8 cellular contexts compared by ENCODE assay signal in the genomic region with DNA sequence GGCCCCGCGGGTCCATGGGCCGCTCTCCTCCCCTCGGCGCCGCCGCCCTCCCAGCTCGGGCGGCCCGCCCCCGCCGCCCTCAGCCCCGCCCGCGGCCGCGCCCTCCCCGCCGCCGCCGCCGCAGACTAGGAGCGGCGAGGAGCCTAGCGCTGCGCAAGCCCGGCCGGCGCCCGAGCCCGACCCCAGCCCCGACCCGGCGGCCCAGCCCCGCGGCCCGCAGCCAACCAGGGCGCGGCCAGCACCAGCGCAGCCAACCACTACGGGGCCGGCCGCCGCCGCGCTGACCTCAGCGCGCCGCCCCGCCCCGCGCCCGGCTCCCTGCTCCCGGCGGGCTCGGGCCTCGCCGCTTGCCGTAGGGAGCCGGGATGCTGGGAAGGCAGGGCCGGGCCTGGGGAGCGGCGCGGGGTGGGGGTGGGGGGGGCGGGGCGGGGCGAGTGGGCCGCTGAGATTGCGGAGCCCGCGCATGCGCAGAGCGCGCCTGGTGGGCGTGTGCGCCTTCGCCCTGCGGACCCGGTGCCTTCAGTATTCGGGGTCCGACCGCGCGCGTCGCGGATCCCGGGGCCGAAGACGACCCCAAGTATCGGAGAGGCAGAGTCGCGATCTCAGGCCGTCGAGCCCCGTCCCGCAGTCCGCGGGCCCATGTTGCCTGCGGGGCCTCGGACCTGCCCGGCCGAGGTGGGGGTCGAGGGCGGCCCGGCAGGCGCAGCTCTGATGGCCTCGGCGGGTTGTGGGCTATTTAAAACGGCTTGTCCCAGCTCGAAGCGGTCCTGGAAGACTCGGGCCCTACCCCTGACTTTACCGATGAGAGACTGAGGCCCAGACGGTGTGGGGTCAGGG. TPM values are rescaled to one million over a fixed set of nuclear protein-coding genes. Genes with fewer than 3 reads are reported as not detected.
DNase-seq lines count a peak whose midpoint lies in the region; ATAC-seq and TF ChIP-seq lines count a peak whose summit lies in the region.

A gene with protein sequence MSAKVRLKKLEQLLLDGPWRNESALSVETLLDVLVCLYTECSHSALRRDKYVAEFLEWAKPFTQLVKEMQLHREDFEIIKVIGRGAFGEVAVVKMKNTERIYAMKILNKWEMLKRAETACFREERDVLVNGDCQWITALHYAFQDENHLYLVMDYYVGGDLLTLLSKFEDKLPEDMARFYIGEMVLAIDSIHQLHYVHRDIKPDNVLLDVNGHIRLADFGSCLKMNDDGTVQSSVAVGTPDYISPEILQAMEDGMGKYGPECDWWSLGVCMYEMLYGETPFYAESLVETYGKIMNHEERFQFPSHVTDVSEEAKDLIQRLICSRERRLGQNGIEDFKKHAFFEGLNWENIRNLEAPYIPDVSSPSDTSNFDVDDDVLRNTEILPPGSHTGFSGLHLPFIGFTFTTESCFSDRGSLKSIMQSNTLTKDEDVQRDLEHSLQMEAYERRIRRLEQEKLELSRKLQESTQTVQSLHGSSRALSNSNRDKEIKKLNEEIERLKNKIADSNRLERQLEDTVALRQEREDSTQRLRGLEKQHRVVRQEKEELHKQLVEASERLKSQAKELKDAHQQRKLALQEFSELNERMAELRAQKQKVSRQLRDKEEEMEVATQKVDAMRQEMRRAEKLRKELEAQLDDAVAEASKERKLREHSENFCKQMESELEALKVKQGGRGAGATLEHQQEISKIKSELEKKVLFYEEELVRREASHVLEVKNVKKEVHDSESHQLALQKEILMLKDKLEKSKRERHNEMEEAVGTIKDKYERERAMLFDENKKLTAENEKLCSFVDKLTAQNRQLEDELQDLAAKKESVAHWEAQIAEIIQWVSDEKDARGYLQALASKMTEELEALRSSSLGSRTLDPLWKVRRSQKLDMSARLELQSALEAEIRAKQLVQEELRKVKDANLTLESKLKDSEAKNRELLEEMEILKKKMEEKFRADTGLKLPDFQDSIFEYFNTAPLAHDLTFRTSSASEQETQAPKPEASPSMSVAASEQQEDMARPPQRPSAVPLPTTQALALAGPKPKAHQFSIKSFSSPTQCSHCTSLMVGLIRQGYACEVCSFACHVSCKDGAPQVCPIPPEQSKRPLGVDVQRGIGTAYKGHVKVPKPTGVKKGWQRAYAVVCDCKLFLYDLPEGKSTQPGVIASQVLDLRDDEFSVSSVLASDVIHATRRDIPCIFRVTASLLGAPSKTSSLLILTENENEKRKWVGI (N-terminal part only) (minus strand): TSS at position 178 of the 837 bp plus-strand sequence. CDS start 376 bp downstream, outside the sequence.

- peaks cover 42% of the 10 kb centered on the region for H3K4me1 Mint-ChIP-seq in nephron progenitor cell

- H3K27me3 Mint-ChIP-seq in nephron progenitor cell (ENCODE audit: low read depth, poor library complexity), result no peaks in the 10 kb centered on the region

- H3K27ac ChIP-seq in foreskin keratinocyte, result no peak within 1 kb of the TSS
- peak within 1 kb of the TSS; percentile 74 for H3K27ac ChIP-seq in substantia nigra (ENCODE audit: low read depth, low read length, poor library complexity, severe bottlenecking)

- peaks cover 5% of the 10 kb centered on the region for H3K36me3 Mint-ChIP-seq in nephron progenitor cell (ENCODE audit: low read depth)

- H3K4me3 Mint-ChIP-seq in nephron progenitor cell, result peak within 1 kb of the TSS; percentile 93

- DNase-seq in Caki2 (ENCODE audit: low read depth) (peak; percentile 82), HuH-7 (ENCODE audit: low spot score) (peak; percentile 86), RPMI7951 (ENCODE audit: low read depth) (peak; percentile 89), foreskin keratinocyte (peak; percentile 60 to 67), nephron progenitor cell (peak; percentile 90), substantia nigra (lab: John Stamatoyannopoulos, UW) (peak in 48 of 49 donors; percentile 35 to 95 (median 79))
- DNase-seq in activated naive CD4-positive, alpha-beta T cell treated with Interleukin-2 at 50 U/mL for 16 hours, result peak; percentile 60

- in situ Hi-C loops in Caki2 (cut with HindIII; ENCODE audit: low pct_unique_long_range_greater_than_20kb, low sequenced_read_pairs), result no loop called here

- ATAC-seq in GM21528 (IDR thresholded peaks at IDR 0.05; ENCODE audit: low FRiP score, unreplicated experiment) (peak; percentile 70), foreskin keratinocyte (peak; percentile 93)

- no peaks in the 10 kb centered on the region for H3K4me1 ChIP-seq in foreskin keratinocyte

- TF ChIP-seq CTCF in foreskin keratinocyte (conservative IDR thresholded peaks at IDR 0.05) (no peak), nephron progenitor cell (IDR thresholded peaks at IDR 0.05) (no peak)

- H3K9me3 Mint-ChIP-seq in nephron progenitor cell, result no peaks in the 10 kb centered on the region

- peak within 1 kb of the TSS; percentile 95 for H3K27ac Mint-ChIP-seq in nephron progenitor cell

- H3K27me3 ChIP-seq in foreskin keratinocyte, result no peaks in the 10 kb centered on the region

RNA-seq across cellular contexts. Expression of the gene that starts here (rescaled TPM):
- 7.5 and 12.9 TPM in 2 replicates for total RNA-seq in Caki2 (2014; rRNA removed; shearing (Covaris generic); ENCODE audit: low replicate concordance)
- total RNA-seq in RPMI7951 (2014; rRNA removed; shearing (Covaris generic)), result 22.0 and 23.8 TPM in 2 replicates
- 52.9 and 59.7 TPM in 2 replicates for total RNA-seq in foreskin keratinocyte
- 15.9 and 16.8 TPM in 2 replicates for polyA plus RNA-seq in foreskin keratinocyte
